Comparison of ENCODE assay signal across 10 cellular contexts in genomic region chr18:57859314-57859713, GRCh38. TPM values are rescaled to one million over a fixed set of nuclear protein-coding genes. Genes with fewer than 3 reads are reported as not detected.
DNase-seq lines count a peak whose midpoint lies in the region; ATAC-seq and TF ChIP-seq lines count a peak whose summit lies in the region.
"Had no signal": no experiment of that assay in that cellular context is flagged by ENCODE, and none has a peak within 500 bp of the region (broad histone marks: within the 10 kb centered on the region; RNA-seq: fewer than 3 reads in every experiment).

No MANE protein-coding gene starts in this region.

- no peak overlapping the region for H3K27ac Mint-ChIP-seq in naive thymus-derived CD8-positive, alpha-beta T cell
- H3K27ac Mint-ChIP-seq: naive B cell had no signal

- H3K36me3 Mint-ChIP-seq in naive thymus-derived CD8-positive, alpha-beta T cell: peaks cover 0 to 4% (median 0%) of the 10 kb centered on the region in 3 donors
- H3K36me3 Mint-ChIP-seq: naive B cell had no signal

- POLR2A ChIA-PET in naive thymus-derived CD8-positive, alpha-beta T cell (lab: Charles Lee): no interaction called here

- no peaks in the 10 kb centered on the region for H3K27me3 ChIP-seq in adipocyte (replicated peaks; ENCODE audit: control insufficient read depth, insufficient read depth, low read length)
- H3K27me3 ChIP-seq: SJSA1 had no signal

- no peaks in the 10 kb centered on the region for H3K9me3 Mint-ChIP-seq in naive thymus-derived CD8-positive, alpha-beta T cell
- H3K9me3 Mint-ChIP-seq: naive B cell had no signal

- H3K4me3 Mint-ChIP-seq in naive thymus-derived CD8-positive, alpha-beta T cell: no peak overlapping the region
- H3K4me3 Mint-ChIP-seq: naive B cell had no signal

- H3K4me1 ChIP-seq in adipocyte (ENCODE audit: control insufficient read depth, insufficient read depth, low read length) (no peaks in the 10 kb centered on the region), mucosa of descending colon (ENCODE audit: low read depth) (peaks cover 6% of the 10 kb centered on the region)

- H3K27me3 Mint-ChIP-seq in naive thymus-derived CD8-positive, alpha-beta T cell: peaks cover 0 to 8% (median 4%) of the 10 kb centered on the region in 5 donors

- no peak for TF ChIP-seq CTCF in mucosa of descending colon (IDR thresholded peaks at IDR 0.05)

- ATAC-seq in mucosa of descending colon (peak; percentile 82), HG03025 (IDR thresholded peaks at IDR 0.05; ENCODE audit: low FRiP score, unreplicated experiment) (no peak)
- ATAC-seq in naive thymus-derived CD8-positive, alpha-beta T cell: no peak

- H3K4me1 Mint-ChIP-seq in naive thymus-derived CD8-positive, alpha-beta T cell: peaks cover 0 to 2% (median 0%) of the 10 kb centered on the region in 4 donors

- peak; percentile 84 for DNase-seq in DMS53 (lab: John Stamatoyannopoulos, UW)
- peak; percentile 23 for DNase-seq in GM19240 (ENCODE audit: insufficient read length, low spot score)
- DNase-seq in Jurkat, Clone E6-1 (ENCODE audit: low read depth, low spot score): peak; percentile 5
- peak; percentile 19 for DNase-seq in adipocyte (ENCODE audit: low read depth)
- peak in 1 of 3 donors; percentile 29 for DNase-seq in mucosa of descending colon
- DNase-seq in kidney glomerular epithelial cell (lab: John Stamatoyannopoulos, UW): no peak
- no peak for DNase-seq in naive thymus-derived CD8-positive, alpha-beta T cell
- DNase-seq: naive B cell had no signal

- H3K9ac ChIP-seq in adipocyte (ENCODE audit: low read length): no peak overlapping the region

- intact Hi-C loops in mucosa of descending colon (cut with DNase I, micrococcal nuclease): no loop called here

- H3K4me3 ChIP-seq in Jurkat, Clone E6-1 (ENCODE audit: low read length): no peak overlapping the region
- H3K4me3 ChIP-seq in adipocyte (ENCODE audit: low read length) (no peak overlapping the region), mucosa of descending colon (no peak overlapping the region)
- H3K4me3 ChIP-seq: SJSA1 had no signal

- no peaks in the 10 kb centered on the region for H3K9me3 ChIP-seq in adipocyte (ENCODE audit: control insufficient read depth, low read length)
- no peaks in the 10 kb centered on the region for H3K9me3 ChIP-seq in mucosa of descending colon
- H3K9me3 ChIP-seq: SJSA1 had no signal

- H3K36me3 ChIP-seq in adipocyte (ENCODE audit: control insufficient read depth, insufficient read depth, low read length, severe bottlenecking): no peaks in the 10 kb centered on the region
- H3K36me3 ChIP-seq in mucosa of descending colon (ENCODE audit: low read depth): no peaks in the 10 kb centered on the region
- H3K36me3 ChIP-seq: SJSA1 had no signal

RNA-seq across cellular contexts. Expression of gene ATP8B1, which starts 56.2 kb away (rescaled TPM):
- not detected for polyA plus RNA-seq in Jurkat, Clone E6-1 (2012; ENCODE audit: insufficient read depth, insufficient read length)
- 100 to 1,000 TPM; 175 to 406 (median 316) TPM for total RNA-seq in mucosa of descending colon
- under 1 TPM in 1 of 2 experiments, not detected in 1; 0.08 TPM for total RNA-seq in naive thymus-derived CD8-positive, alpha-beta T cell
- polyA plus RNA-seq in naive thymus-derived CD8-positive, alpha-beta T cell: not detected

Comparison
In these comparisons a context has a peak if more than half of its experiments do, and no peak if none do; other contexts are left out.
1. DNase-seq: peak in DMS53 (single experiment), GM19240 (single experiment), Jurkat, Clone E6-1 (single experiment) and adipocyte (single experiment); none in kidney glomerular epithelial cell (single experiment) and naive thymus-derived CD8-positive, alpha-beta T cell (0 of 10).
2. RNA of gene ATP8B1, which starts 56.2 kb away (total RNA-seq): 175 to 406 TPM in mucosa of descending colon; 0.08 TPM in naive thymus-derived CD8-positive, alpha-beta T cell; every median in the first group is over 100 times any median in the second.